ENCODE assay signal across 36 cellular contexts in the genomic region with DNA sequence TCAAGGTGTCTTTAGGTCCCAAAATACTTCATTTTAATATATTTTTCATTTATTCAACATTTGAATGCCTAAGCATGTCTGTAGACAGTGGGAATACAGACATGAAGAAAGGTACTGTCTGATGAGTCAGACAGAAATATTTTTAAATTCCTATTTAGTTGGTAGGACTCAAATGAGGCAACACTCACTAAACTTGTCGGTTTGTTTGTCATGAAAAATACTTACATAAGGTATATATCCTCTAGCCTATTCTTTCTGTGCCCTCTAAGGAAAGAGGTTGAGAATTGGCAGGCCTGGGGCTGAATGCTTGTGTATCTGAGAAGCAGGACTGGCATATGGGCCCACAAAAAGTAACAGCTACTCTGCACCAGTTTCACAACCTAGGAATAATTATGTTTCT.
DNase-seq lines count a peak whose midpoint lies in the region; ATAC-seq, FAIRE-seq and TF ChIP-seq lines count a peak whose summit lies in the region.
"Had no signal": no experiment of that assay in that cellular context is flagged by ENCODE, and none has a peak within 500 bp of the region (broad histone marks: within the 10 kb centered on the region; RNA-seq: fewer than 3 reads in every experiment).

No MANE protein-coding gene starts in this region.

- H3K9ac ChIP-seq in mammary epithelial cell (ENCODE audit: insufficient read depth, low read length), result no peak overlapping the region

- CTCF ChIA-PET in A549 (lab: Yijun Ruan, JAX), result interaction anchor here (1.0 kb wide), 1 partner anchor 16 kb away, joined by 4 read pairs; no protein-coding TSS in a partner anchor
- CTCF ChIA-PET in mammary epithelial cell (lab: Charles Lee; ENCODE audit: low non-redundant PET), result no interaction called here

- H3K4me3 ChIP-seq in A549, result no peak overlapping the region
- H3K4me3 ChIP-seq in mammary epithelial cell (replicated peaks in 1 of 3; ENCODE audit: insufficient read depth in 1 of 3, low read depth in 2 of 3, low read length in 3 of 3), result no peak overlapping the region
- H3K4me3 ChIP-seq: ascending aorta, GM12878, left lung, ovary, SK-N-MC, skin epidermis, testis had no signal

- TF ChIP-seq POLR2A in A549 (IDR thresholded peaks at IDR 0.05; ENCODE audit: low read length), result no peak

- H3K27ac ChIP-seq in A549 (no peak overlapping the region), mammary epithelial cell (ENCODE audit: insufficient read depth, low read depth, low read length) (no peak overlapping the region), foreskin keratinocyte (no peak overlapping the region)
- H3K27ac ChIP-seq: ascending aorta, left lung, ovary, SK-N-MC, skin epidermis, testis had no signal

- H3K9me3 ChIP-seq in A549 (no peaks in the 10 kb centered on the region), mammary epithelial cell (replicated peaks; ENCODE audit: insufficient read depth, low read length) (no peaks in the 10 kb centered on the region)
- H3K9me3 ChIP-seq: ascending aorta, left lung, ovary, testis had no signal

- in situ Hi-C loops in mammary epithelial cell (cut with MboI; ENCODE audit: low sequenced_read_pairs in 2 of 2), result no loop called here

- H3K79me2 ChIP-seq in mammary epithelial cell (ENCODE audit: insufficient read depth, low read length), result no peaks in the 10 kb centered on the region

- WGBS in A549 (ENCODE audit: missing lambda C conversion rate), result 4% methylated on average over 1 of the region's 1 CpG
- 33% methylated on average over 1 of the region's 1 CpG for WGBS in mammary epithelial cell (ENCODE audit: low coverage, missing lambda C conversion rate)

- H3K4me2 ChIP-seq in A549 (no peak overlapping the region), mammary epithelial cell (ENCODE audit: insufficient read depth, low read depth, low read length) (no peak overlapping the region)

- intact Hi-C loops in mammary epithelial cell (cut with micrococcal nuclease), result no loop called here

- no peak overlapping the region for H2AFZ ChIP-seq in mammary epithelial cell (ENCODE audit: low read depth, low read length)

- no peaks in the 10 kb centered on the region for H4K20me1 ChIP-seq in mammary epithelial cell (ENCODE audit: insufficient read depth, low read length)

- no peak for TF ChIP-seq CTCF in A549 (IDR thresholded peaks at IDR 0.05)
- no peak for TF ChIP-seq CTCF in mammary epithelial cell (conservative IDR thresholded peaks at IDR 0.05 in 1 of 2, IDR thresholded peaks at IDR 0.05 in 1 of 2; ENCODE audit: extremely low read depth in 1 of 2, insufficient read depth in 1 of 2, low read depth in 1 of 2, low read length in 2 of 2)
- no peak for TF ChIP-seq CTCF in foreskin keratinocyte (conservative IDR thresholded peaks at IDR 0.05)

- no peak for ATAC-seq in A549
- peak; percentile 83 for ATAC-seq in foreskin keratinocyte
- ATAC-seq in HG02970 (IDR thresholded peaks at IDR 0.05; ENCODE audit: low FRiP score, unreplicated experiment), result no peak
- ATAC-seq: GM12878; left lung; stimulated activated naive CD8-positive, alpha-beta T cell treated with anti-CD3 and anti-CD28 coated beads, Interleukin-15, Interleukin-2, amounts not matched to agents 100 U/mL and 50 U/mL, for 24 hours had no signal

- no peak for TF ChIP-seq RAD21 in A549 (conservative IDR thresholded peaks at IDR 0.05 in 1 of 2, IDR thresholded peaks at IDR 0.05 in 1 of 2)

- DNase-seq in A549 (ENCODE audit: low read depth in 1 of 2, low spot score in 1 of 2) (no peak), HT1080 (ENCODE audit: low read depth) (peak; percentile 1), mammary epithelial cell (peak; percentile 54), foreskin keratinocyte (peak; percentile 50 to 70), NCI-H2107 treated with DMSO at 0.1 percent for 48 hours (lab: John Stamatoyannopoulos, UW; ENCODE audit: unreplicated experiment) (no peak), NCI-H1694 (lab: John Stamatoyannopoulos, UW) (no peak)
- DNase-seq in stimulated activated CD4-positive, alpha-beta T cell treated with anti-CD3 and anti-CD28 coated beads, Interleukin-1b, Interleukin-23, amount 100 ng/mL, for 48 hours, result no peak
- DNase-seq: 8988T; activated CD4-positive, alpha-beta T cell treated with anti-CD3 and anti-CD28 coated beads, Interleukin-2, amount 50 U/mL, for 1 hour; activated CD4-positive, CD25-positive, alpha-beta regulatory T cell; activated effector memory CD4-positive, alpha-beta T cell treated with Interleukin-2 at 50 U/mL for 16 hours; activated naive CD8-positive, alpha-beta T cell treated with anti-CD3 and anti-CD28 coated beads for 36 hours; activated T-cell treated with anti-CD3 and anti-CD28 coated beads, Interleukin-2, amount 50 U/mL, for 1 hour; CD4-positive, alpha-beta T cell; central memory CD4-positive, alpha-beta T cell; DND-41; H7; immature natural killer cell; KBM-7; left lung; mesendoderm; NCI-H1105; NCI-H2029; NCI-H524 treated with DMSO at 0.1 percent for 48 hours; OCI-M1; ovary; retina; stimulated activated naive CD8-positive, alpha-beta T cell treated with anti-CD3 and anti-CD28 coated beads, Interleukin-15, Interleukin-2, amounts not matched to agents 100 U/mL and 50 U/mL, for 24 hours; testis had no signal

- no peak for TF ChIP-seq EP300 in A549 (IDR thresholded peaks at IDR 0.05)

- H3K4me1 ChIP-seq in A549 (peaks cover 10% of the 10 kb centered on the region), mammary epithelial cell (ENCODE audit: insufficient read depth, low read length) (peaks cover 4% of the 10 kb centered on the region), foreskin keratinocyte (peaks cover 3% of the 10 kb centered on the region)
- H3K4me1 ChIP-seq: ascending aorta, left lung, testis had no signal

- no TSS peak for BruUV-seq in mammary epithelial cell (replicated peaks; lab: Mats Ljungman, UMichigan)

- H3K36me3 ChIP-seq in mammary epithelial cell (ENCODE audit: insufficient read depth, low read length), result no peaks in the 10 kb centered on the region
- H3K36me3 ChIP-seq: ascending aorta, left lung, ovary had no signal

- POLR2A ChIA-PET in A549 (lab: Yijun Ruan, JAX), result no interaction called here

- no peak for FAIRE-seq in A549 (lab: Jason Lieb, UNC)
- FAIRE-seq: GM12878, HTR-8/SVneo, urothelium cell line had no signal

- no peaks in the 10 kb centered on the region for H3K27me3 ChIP-seq in mammary epithelial cell (ENCODE audit: insufficient read depth, low read length)
- no peaks in the 10 kb centered on the region for H3K27me3 ChIP-seq in foreskin keratinocyte
- H3K27me3 ChIP-seq: ascending aorta, left lung, ovary, testis had no signal

- dilution Hi-C loops in mammary epithelial cell (cut with HindIII; ENCODE audit: low sequenced_read_pairs), result no loop called here

TF ChIP-seq in A549, 52 proteins besides CTCF, POLR2A, EP300 and RAD21:
- no peak for TF ChIP-seq FOSL2 (IDR thresholded peaks at IDR 0.05)
- 0 out of 2 replicates have a peak, but pooled peaks have one; percentile 12 for TF ChIP-seq FOSL2 (CRISPR knock-in tag; IDR thresholded peaks at IDR 0.05)
- TF ChIP-seq ZNF302 (CRISPR knock-in tag; IDR thresholded peaks at IDR 0.05), result no peak

Comparison
In these comparisons a context has a peak if more than half of its experiments do, and no peak if none do; other contexts are left out.
1. DNase-seq: peak in HT1080 (single experiment), mammary epithelial cell (single experiment) and foreskin keratinocyte (2 of 2); none in A549 (0 of 2), NCI-H2107 treated with DMSO at 0.1 percent for 48 hours (single experiment), NCI-H1694 (single experiment) and stimulated activated CD4-positive, alpha-beta T cell treated with anti-CD3 and anti-CD28 coated beads, Interleukin-1b, Interleukin-23, amount 100 ng/mL, for 48 hours (single experiment).